ENCODE assay signal across 7 cellular contexts in genomic region chr5:89117131-89117644, GRCh38.
DNase-seq lines count a peak whose midpoint lies in the region; ATAC-seq and TF ChIP-seq lines count a peak whose summit lies in the region.

No MANE protein-coding gene starts in this region.

- no peak overlapping the region for H3K4me3 ChIP-seq in PC-3 (ENCODE audit: low read length)

- H3K4me1 Mint-ChIP-seq in stimulated activated memory B cell treated with anti-CD40 and anti-IgM and Interleukin-4, amounts not matched to agents 10 μg/mL and 1 μg/mL and 100 μg/mL, for 72 hours = peaks cover 6% of the 10 kb centered on the region
- no peaks in the 10 kb centered on the region for H3K4me1 Mint-ChIP-seq in HFFc6 (ENCODE audit: low read depth)

- no peak for TF ChIP-seq CTCF in PC-3 (conservative IDR thresholded peaks at IDR 0.05; ENCODE audit: low read depth, low read length)
- no peak for TF ChIP-seq CTCF in HFFc6 (IDR thresholded peaks at IDR 0.05)

- ATAC-seq in GM19328 (IDR thresholded peaks at IDR 0.05; ENCODE audit: unreplicated experiment) = peak; percentile 67
- ATAC-seq in HG02938 (IDR thresholded peaks at IDR 0.05; ENCODE audit: unreplicated experiment) = peak; percentile 93
- ATAC-seq in PC-3 = peak; percentile 49
- ATAC-seq in stimulated activated memory B cell treated with anti-CD40 and anti-IgM and Interleukin-4, amounts not matched to agents 10 μg/mL and 1 μg/mL and 100 μg/mL, for 72 hours = peak; percentile 65

- no peaks in the 10 kb centered on the region for H3F3A ChIP-seq in PC-3 (ENCODE audit: low read length, unreplicated experiment)

- intact Hi-C loops in PC-3 (cut with micrococcal nuclease) = no loop called here

- H3K27ac Mint-ChIP-seq in stimulated activated memory B cell treated with anti-CD40 and anti-IgM and Interleukin-4, amounts not matched to agents 10 μg/mL and 1 μg/mL and 100 μg/mL, for 72 hours = no peak overlapping the region
- H3K27ac Mint-ChIP-seq in HFFc6 = no peak overlapping the region

- H2AFZ ChIP-seq in PC-3 (ENCODE audit: low read length) = no peak overlapping the region

- H3K9me3 ChIP-seq in PC-3 (ENCODE audit: low read length) = no peaks in the 10 kb centered on the region

- H3K27me3 Mint-ChIP-seq in stimulated activated memory B cell treated with anti-CD40 and anti-IgM and Interleukin-4, amounts not matched to agents 10 μg/mL and 1 μg/mL and 100 μg/mL, for 72 hours = no peaks in the 10 kb centered on the region
- H3K27me3 Mint-ChIP-seq in HFFc6 (ENCODE audit: insufficient read depth) = no peaks in the 10 kb centered on the region

- H3K9me2 ChIP-seq in PC-3 (replicated peaks; ENCODE audit: low read length) = no peaks in the 10 kb centered on the region

- no peak overlapping the region for H3K27ac ChIP-seq in PC-3 (ENCODE audit: low read length)

- H3K36me3 Mint-ChIP-seq in stimulated activated memory B cell treated with anti-CD40 and anti-IgM and Interleukin-4, amounts not matched to agents 10 μg/mL and 1 μg/mL and 100 μg/mL, for 72 hours = no peaks in the 10 kb centered on the region
- H3K36me3 Mint-ChIP-seq in HFFc6 (ENCODE audit: low read depth) = no peaks in the 10 kb centered on the region

- peak overlapping the region; percentile 46 for H3K4me2 ChIP-seq in PC-3 (ENCODE audit: low read length)

- H3K27me3 ChIP-seq in PC-3 (ENCODE audit: low read length) = no peaks in the 10 kb centered on the region

- CTCF ChIA-PET in PC-3 (lab: Charles Lee) = no interaction called here

- no peaks in the 10 kb centered on the region for H4K20me1 ChIP-seq in PC-3 (ENCODE audit: low read length)

- POLR2A ChIA-PET in PC-3 (lab: Charles Lee; ENCODE audit: unreplicated experiment) = no interaction called here

- no TSS peak for BruUV-seq in PC-3 (replicated peaks; lab: Mats Ljungman, UMichigan)

- no peaks in the 10 kb centered on the region for H3K79me2 ChIP-seq in PC-3 (ENCODE audit: low read length)

- no peak overlapping the region for H3K9ac ChIP-seq in PC-3 (ENCODE audit: low read length)

- H3K4me1 ChIP-seq in PC-3 (ENCODE audit: insufficient read depth, low read length) = peaks cover 11% of the 10 kb centered on the region; the same call in 1 of the 2 replicates

- DNase-seq in PC-3 = peak; percentile 64
- DNase-seq in stimulated activated CD4-positive, alpha-beta T cell treated with anti-CD3 and anti-CD28 coated beads, Interleukin-4, amount 100 ng/mL, for 24 hours = no peak
- DNase-seq in SKM-1 (lab: John Stamatoyannopoulos, UW; ENCODE audit: unreplicated experiment) = no peak
- no peak for DNase-seq in HFFc6

- H3K36me3 ChIP-seq in PC-3 (ENCODE audit: low read depth, low read length) = no peaks in the 10 kb centered on the region

- H3K9me3 Mint-ChIP-seq in stimulated activated memory B cell treated with anti-CD40 and anti-IgM and Interleukin-4, amounts not matched to agents 10 μg/mL and 1 μg/mL and 100 μg/mL, for 72 hours = peaks cover 2% of the 10 kb centered on the region
- H3K9me3 Mint-ChIP-seq in HFFc6 = no peaks in the 10 kb centered on the region

- H3K4me3 Mint-ChIP-seq in stimulated activated memory B cell treated with anti-CD40 and anti-IgM and Interleukin-4, amounts not matched to agents 10 μg/mL and 1 μg/mL and 100 μg/mL, for 72 hours = no peak overlapping the region
- H3K4me3 Mint-ChIP-seq in HFFc6 = no peak overlapping the region
